ENCODE assay signal across 9 cellular contexts in the genomic region with DNA sequence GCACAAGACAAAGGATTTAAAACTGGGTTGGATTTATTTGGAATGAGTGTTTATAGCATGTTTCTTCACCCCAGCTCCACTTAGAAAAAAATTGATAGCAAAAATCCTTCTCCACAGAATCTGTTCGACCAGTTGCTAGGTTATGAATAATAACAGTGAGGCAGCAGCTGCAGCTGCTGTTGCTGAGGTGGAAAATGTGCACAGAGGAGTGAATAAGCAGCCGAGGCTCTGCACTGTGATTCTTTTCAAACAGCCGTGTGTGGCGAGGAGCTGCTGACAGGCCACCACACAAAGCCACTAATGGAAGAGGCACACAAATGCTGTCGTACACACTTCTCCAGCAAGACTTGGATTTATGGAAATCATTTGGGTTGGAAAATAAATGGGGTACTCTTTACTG. TPM values are rescaled to one million over a fixed set of nuclear protein-coding genes. Genes with fewer than 3 reads are reported as not detected.
DNase-seq lines count a peak whose midpoint lies in the region; ATAC-seq, FAIRE-seq and TF ChIP-seq lines count a peak whose summit lies in the region.
"Had no signal": no experiment of that assay in that cellular context is flagged by ENCODE, and none has a peak within 500 bp of the region (broad histone marks: within the 10 kb centered on the region; RNA-seq: fewer than 3 reads in every experiment).

No MANE protein-coding gene starts in this region.

- H3K9ac ChIP-seq in kidney (ENCODE audit: low read length in 2 of 2): no peak overlapping the region

- H3K4me3 ChIP-seq in esophagus muscularis mucosa: no peak overlapping the region
- H3K4me3 ChIP-seq in neuron (ENCODE audit: low read length): peak overlapping the region; percentile 16
- no peak overlapping the region for H3K4me3 ChIP-seq in kidney (ENCODE audit: low read length in 2 of 2)

- H3K27me3 ChIP-seq in esophagus muscularis mucosa (no peaks in the 10 kb centered on the region), neuron (ENCODE audit: insufficient read depth, low read length) (no peaks in the 10 kb centered on the region)

- H3K27ac ChIP-seq in esophagus muscularis mucosa (replicated peaks in 1 of 4): peak overlapping the region; percentile 68 to 77 (median 74)
- H3K27ac ChIP-seq in kidney (ENCODE audit: low read depth in 2 of 2, low read length in 2 of 2): no peak overlapping the region

- no peak for TF ChIP-seq POLR2A in esophagus muscularis mucosa (IDR thresholded peaks at IDR 0.05; ENCODE audit: low read depth)

- no peak for TF ChIP-seq EP300 in esophagus muscularis mucosa (IDR thresholded peaks at IDR 0.05)

- no peak overlapping the region for H3K27ac Mint-ChIP-seq in activated CD4-positive, alpha-beta T cell treated with anti-CD3 and anti-CD28 coated beads for 36 hours

- no peak for ATAC-seq in HG03196 (IDR thresholded peaks at IDR 0.05; ENCODE audit: unreplicated experiment)
- no peak for ATAC-seq in activated CD4-positive, alpha-beta T cell treated with anti-CD3 and anti-CD28 coated beads for 36 hours

- 33% methylated on average over 5 of the region's 5 CpGs for WGBS in esophagus muscularis mucosa

- peaks cover 31% of the 10 kb centered on the region for H3K4me1 Mint-ChIP-seq in activated CD4-positive, alpha-beta T cell treated with anti-CD3 and anti-CD28 coated beads for 36 hours

- peaks cover 24% of the 10 kb centered on the region for H3K36me3 Mint-ChIP-seq in activated CD4-positive, alpha-beta T cell treated with anti-CD3 and anti-CD28 coated beads for 36 hours (ENCODE audit: low read depth)

- no peaks in the 10 kb centered on the region for H3K9me3 Mint-ChIP-seq in activated CD4-positive, alpha-beta T cell treated with anti-CD3 and anti-CD28 coated beads for 36 hours (ENCODE audit: low read depth)

- CTCF ChIA-PET in activated CD4-positive, alpha-beta T cell treated with anti-CD3 and anti-CD28 coated beads for 36 hours (lab: Charles Lee): interaction anchor here (0.8 to 1.5 kb wide), 2 partner anchors 98 to 279 kb away, joined by 3 to 4 read pairs; no protein-coding TSS in a partner anchor

- H3K27me3 Mint-ChIP-seq in activated CD4-positive, alpha-beta T cell treated with anti-CD3 and anti-CD28 coated beads for 36 hours: no peaks in the 10 kb centered on the region

- POLR2A ChIA-PET in activated CD4-positive, alpha-beta T cell treated with anti-CD3 and anti-CD28 coated beads for 36 hours (lab: Charles Lee): interaction anchor here (0.5 kb wide), 1 partner anchor 1042 kb away, joined by 3 read pairs; no protein-coding TSS in a partner anchor

- DNase-seq in DMS153 treated with DMSO at 0.1 percent for 48 hours (lab: John Stamatoyannopoulos, UW; ENCODE audit: unreplicated experiment): peak; percentile 25
- peak; percentile 71 for DNase-seq in NCI-H2227 (lab: John Stamatoyannopoulos, UW; ENCODE audit: unreplicated experiment)
- no peak for DNase-seq in esophagus muscularis mucosa (ENCODE audit: extremely low spot score)
- DNase-seq in kidney: no peak
- DNase-seq in COLO829 (ENCODE audit: low spot score): no peak
- DNase-seq in activated CD4-positive, alpha-beta T cell treated with anti-CD3 and anti-CD28 coated beads for 36 hours: no peak
- DNase-seq: trophoblast cell had no signal

- H2AFZ ChIP-seq in neuron (ENCODE audit: low read depth, low read length): no peak overlapping the region

- H3K4me3 Mint-ChIP-seq in activated CD4-positive, alpha-beta T cell treated with anti-CD3 and anti-CD28 coated beads for 36 hours: no peak overlapping the region

- FAIRE-seq in kidney (lab: Jason Lieb, UNC): no peak

- H3K4me1 ChIP-seq in esophagus muscularis mucosa (peaks cover 28 to 67% (median 46%) of the 10 kb centered on the region in 4 donors), neuron (ENCODE audit: insufficient read depth, low read length) (peaks cover 19% of the 10 kb centered on the region), kidney (ENCODE audit: control insufficient read depth in 1 of 2, insufficient read depth in 1 of 2, low read depth in 1 of 2, low read length in 2 of 2) (peaks cover 0 to 6% of the 10 kb centered on the region in 2 donors)

- H3K36me3 ChIP-seq in esophagus muscularis mucosa (peaks cover 0 to 24% (median 9%) of the 10 kb centered on the region in 4 donors), neuron (ENCODE audit: insufficient read depth, low read length) (peaks cover 23% of the 10 kb centered on the region), kidney (ENCODE audit: control insufficient read depth in 1 of 2, insufficient read depth in 2 of 2, low read length in 2 of 2) (peaks cover under 1 to 2% of the 10 kb centered on the region in 2 donors)

- intact Hi-C loops in esophagus muscularis mucosa (cut with DNase I): no loop called here
- intact Hi-C loops in kidney (cut with DNase I): no loop called here
- intact Hi-C loops in activated CD4-positive, alpha-beta T cell treated with anti-CD3 and anti-CD28 coated beads for 36 hours (cut with DNase I, micrococcal nuclease): no loop called here

- H3K9me3 ChIP-seq in esophagus muscularis mucosa (no peaks in the 10 kb centered on the region), neuron (ENCODE audit: low read length) (no peaks in the 10 kb centered on the region), kidney (ENCODE audit: control insufficient read depth in 1 of 2, low read length in 2 of 2) (no peaks in the 10 kb centered on the region)

- TF ChIP-seq CTCF in esophagus muscularis mucosa (IDR thresholded peaks at IDR 0.05) (no peak), kidney (IDR thresholded peaks at IDR 0.05; ENCODE audit: borderline replicate concordance, extremely low read depth, insufficient read depth) (no peak)

RNA-seq across cellular contexts. Expression of a gene that starts 6.4 kb away (rescaled TPM):
- 10 to 100 TPM; 11.2 to 98.9 (median 41.1) TPM for total RNA-seq in esophagus muscularis mucosa
- total RNA-seq in kidney: 42.4 TPM
- 66.6 TPM for polyA plus RNA-seq in kidney (ENCODE audit: insufficient read depth, low read depth, low replicate concordance)
- 1 to 10 TPM; 3.2 to 3.5 TPM for total RNA-seq in activated CD4-positive, alpha-beta T cell treated with anti-CD3 and anti-CD28 coated beads for 36 hours

RNA-seq across cellular contexts. Expression of a gene that starts 12.8 kb away (rescaled TPM):
- total RNA-seq in esophagus muscularis mucosa: 1,000 to 10,000 TPM in 2 of 4 donors, 100 to 1,000 TPM in 2; 432 to 1,374 (median 1,046) TPM
- 864 TPM for total RNA-seq in kidney
- polyA plus RNA-seq in kidney (ENCODE audit: insufficient read depth, low read depth, low replicate concordance): 2,520 TPM
- total RNA-seq in activated CD4-positive, alpha-beta T cell treated with anti-CD3 and anti-CD28 coated beads for 36 hours: 1,000 to 10,000 TPM in 1 of 2 experiments, 100 to 1,000 TPM in 1; 756 to 1,682 TPM

Comparison
In these comparisons a context has a peak if more than half of its experiments do, and no peak if none do; other contexts are left out.
1. DNase-seq: peak in DMS153 treated with DMSO at 0.1 percent for 48 hours (single experiment) and NCI-H2227 (single experiment); none in esophagus muscularis mucosa (single experiment), kidney (single experiment), COLO829 (single experiment) and activated CD4-positive, alpha-beta T cell treated with anti-CD3 and anti-CD28 coated beads for 36 hours (single experiment).
2. H3K27ac ChIP-seq: peak in esophagus muscularis mucosa (4 of 4); none in kidney (0 of 2).